8 cellular contexts compared by ENCODE assay signal in genomic region chr10:97321032-97321806, GRCh38. TPM values are rescaled to one million over a fixed set of nuclear protein-coding genes. Genes with fewer than 3 reads are reported as not detected.
DNase-seq lines count a peak whose midpoint lies in the region; ATAC-seq and TF ChIP-seq lines count a peak whose summit lies in the region.

No MANE protein-coding gene starts in this region.

- H3K27ac Mint-ChIP-seq in activated T-cell treated with anti-CD3 and anti-CD28 coated beads, Interleukin-2, amount 50 U/mL, for 72 hours: no peak overlapping the region

- H3K79me2 ChIP-seq in MM.1S (ENCODE audit: low read length): no peaks in the 10 kb centered on the region

- H3K36me3 Mint-ChIP-seq in activated T-cell treated with anti-CD3 and anti-CD28 coated beads, Interleukin-2, amount 50 U/mL, for 72 hours (ENCODE audit: insufficient read depth in 2 of 2): no peaks in the 10 kb centered on the region

- ATAC-seq in activated T-cell treated with anti-CD3 and anti-CD28 coated beads, Interleukin-2, amount 50 U/mL, for 72 hours (replicated peaks in 1 of 2): no peak
- ATAC-seq in GM21786 (IDR thresholded peaks at IDR 0.05; ENCODE audit: unreplicated experiment): no peak
- no peak for ATAC-seq in GM18511 (IDR thresholded peaks at IDR 0.05; ENCODE audit: unreplicated experiment)

- H3K9me3 Mint-ChIP-seq in activated T-cell treated with anti-CD3 and anti-CD28 coated beads, Interleukin-2, amount 50 U/mL, for 72 hours: no peaks in the 10 kb centered on the region

- H3K4me1 ChIP-seq in MM.1S (ENCODE audit: low read length) (0 out of 2 replicates have a peak, but pooled peaks cover 5% of the 10 kb centered on the region), iPS DF 6.9 (ENCODE audit: control insufficient read depth, insufficient read depth, low read length) (peaks cover 6% of the 10 kb centered on the region; the same call in 1 of the 2 replicates)

- H3K4me2 ChIP-seq in MM.1S (ENCODE audit: low read depth, low read length): peak overlapping the region; percentile 98

- H3K36me3 ChIP-seq in MM.1S (replicated peaks; ENCODE audit: insufficient read depth, low read length) (no peaks in the 10 kb centered on the region), iPS DF 6.9 (ENCODE audit: control insufficient read depth, insufficient read depth, low read length) (no peaks in the 10 kb centered on the region)

- peak overlapping the region; percentile 55; the same call in 1 of the 2 replicates for H3K9ac ChIP-seq in MM.1S (ENCODE audit: low read length)

- H3K4me3 ChIP-seq in AG09309 (ENCODE audit: control insufficient read depth, low read depth, low read length): peak overlapping the region; percentile 10
- H3K4me3 ChIP-seq in MM.1S (ENCODE audit: low read length): peak overlapping the region; percentile 71
- peak overlapping the region; percentile 35; the same call in 1 of the 2 replicates for H3K4me3 ChIP-seq in iPS DF 6.9 (ENCODE audit: low read length)

- H3K4me1 Mint-ChIP-seq in activated T-cell treated with anti-CD3 and anti-CD28 coated beads, Interleukin-2, amount 50 U/mL, for 72 hours (ENCODE audit: low read depth): peaks cover 30% of the 10 kb centered on the region

- peaks cover 7% of the 10 kb centered on the region for H3K27me3 Mint-ChIP-seq in activated T-cell treated with anti-CD3 and anti-CD28 coated beads, Interleukin-2, amount 50 U/mL, for 72 hours (ENCODE audit: low read depth)

- H2AFZ ChIP-seq in MM.1S (ENCODE audit: low read length): peak overlapping the region; percentile 96

- H3F3A ChIP-seq in MM.1S (ENCODE audit: insufficient read depth, low read length): peaks cover 9% of the 10 kb centered on the region; the same call in 1 of the 2 replicates

- no peaks in the 10 kb centered on the region for H3K27me3 ChIP-seq in MM.1S (replicated peaks; ENCODE audit: insufficient read depth, low read length)
- H3K27me3 ChIP-seq in iPS DF 6.9 (ENCODE audit: control insufficient read depth, insufficient read depth, low read length): peaks cover 9% of the 10 kb centered on the region; the same call in 1 of the 2 replicates

- H3K9me2 ChIP-seq in MM.1S (replicated peaks; ENCODE audit: insufficient read depth, low read length): no peaks in the 10 kb centered on the region

- H3K9me3 ChIP-seq in MM.1S (replicated peaks; ENCODE audit: insufficient read depth, low read length): no peaks in the 10 kb centered on the region
- H3K9me3 ChIP-seq in iPS DF 6.9 (ENCODE audit: control insufficient read depth, insufficient read depth, low read length): no peaks in the 10 kb centered on the region

- WGBS in iPS DF 6.9 (ENCODE audit: insufficient coverage, insufficient read length): no CpG with 5 or more reads among the region's 38 CpGs

- no peak for DNase-seq in AG09309 (ENCODE audit: low read depth)
- DNase-seq in MM.1S: no peak
- DNase-seq in activated T-cell treated with anti-CD3 and anti-CD28 coated beads, Interleukin-2, amount 50 U/mL, for 72 hours: peak; percentile 14 to 18
- DNase-seq in iPS DF 6.9 (ENCODE audit: low read depth, low spot score): no peak
- peak; percentile 88 for DNase-seq in retina
- no peak for DNase-seq in GM10266 (ENCODE audit: extremely low spot score)

- TF ChIP-seq CTCF in AG09309 (IDR thresholded peaks at IDR 0.05; ENCODE audit: control insufficient read depth, insufficient read depth, low read depth, low read length, missing control alignments) (no peak), MM.1S (IDR thresholded peaks at IDR 0.05; ENCODE audit: low read length) (no peak), GM10266 (IDR thresholded peaks at IDR 0.05; ENCODE audit: control insufficient read depth, insufficient read depth, low read depth, missing control alignments) (no peak)

- H3K27ac ChIP-seq in MM.1S (ENCODE audit: low read length) (no peak overlapping the region), iPS DF 6.9 (ENCODE audit: low read length) (no peak overlapping the region)

- peak overlapping the region; percentile 93 to 95 for H3K4me3 Mint-ChIP-seq in activated T-cell treated with anti-CD3 and anti-CD28 coated beads, Interleukin-2, amount 50 U/mL, for 72 hours

- H4K20me1 ChIP-seq in MM.1S (ENCODE audit: insufficient read depth, low read length): no peaks in the 10 kb centered on the region

RNA-seq across cellular contexts. Expression of gene FRAT1, which starts 2.1 kb away (rescaled TPM):
- total RNA-seq in activated T-cell treated with anti-CD3 and anti-CD28 coated beads, Interleukin-2, amount 50 U/mL, for 72 hours: 1 to 10 TPM; 3.2 to 4.5 TPM

RNA-seq across cellular contexts. Expression of gene FRAT2, which starts 13.3 kb away (rescaled TPM):
- 1 to 10 TPM; 7.2 to 7.8 TPM for total RNA-seq in activated T-cell treated with anti-CD3 and anti-CD28 coated beads, Interleukin-2, amount 50 U/mL, for 72 hours

RNA-seq across cellular contexts. Expression of gene ARHGAP19, which starts 28.8 kb away (rescaled TPM):
- 10 to 100 TPM; 62.2 to 75.3 TPM for total RNA-seq in activated T-cell treated with anti-CD3 and anti-CD28 coated beads, Interleukin-2, amount 50 U/mL, for 72 hours

Comparison
In these comparisons a context has a peak if more than half of its experiments do, and no peak if none do; other contexts are left out.
1. DNase-seq: peak in activated T-cell treated with anti-CD3 and anti-CD28 coated beads, Interleukin-2, amount 50 U/mL, for 72 hours (2 of 2) and retina (single experiment); none in AG09309 (single experiment), MM.1S (single experiment), iPS DF 6.9 (single experiment) and GM10266 (single experiment).
2. H3K4me3 ChIP-seq: peak in every context shown above with its lines; median percentile 71 in MM.1S; 35 in iPS DF 6.9; 10 in AG09309.